In genomic region chr16:86768999-86769398, GRCh38 we compare ENCODE assay signal across 15 cellular contexts.
DNase-seq lines count a peak whose midpoint lies in the region; ATAC-seq and TF ChIP-seq lines count a peak whose summit lies in the region.
"Had no signal": no experiment of that assay in that cellular context is flagged by ENCODE, and none has a peak within 500 bp of the region (broad histone marks: within the 10 kb centered on the region; RNA-seq: fewer than 3 reads in every experiment).

No MANE protein-coding gene starts in this region.

- intact Hi-C loops in body of pancreas (cut with DNase I) (no loop called here), right lobe of liver (cut with DNase I) (no loop called here), left cardiac atrium (cut with DNase I) (no loop called here)

- DNase-seq in ACHN = peak; percentile 27
- peak; percentile 24 for DNase-seq in HK-2 (ENCODE audit: unreplicated experiment)
- peak in 3 of 4 donors; percentile 30 to 39 (median 34) for DNase-seq in body of pancreas
- DNase-seq in right lobe of liver = peak; percentile 79 to 83 (median 80)
- DNase-seq in left cardiac atrium = no peak
- DNase-seq in HUDEP-2 (lab: John Stamatoyannopoulos, UW; ENCODE audit: unreplicated experiment in 76 of 76) = no peak
- DNase-seq in right atrium auricular region (ENCODE audit: low spot score) = no peak
- no peak for DNase-seq in stimulated activated effector memory CD8-positive, alpha-beta T cell treated with anti-CD3 and anti-CD28 coated beads, Interleukin-12 subunit alpha, Interleukin-12 subunit beta, amount 100 ng/mL, for 72 hours (ENCODE audit: low spot score in 2 of 2)
- DNase-seq: activated CD8-positive, alpha-beta memory T cell treated with anti-CD3 and anti-CD28 coated beads, Interleukin-2, amount 10 ng/mL, durations not matched to agents 7 days and 5 days; NCI-H2171 treated with DMSO at 0.1 percent for 48 hours; stimulated activated CD8-positive, alpha-beta memory T cell treated with anti-CD3 and anti-CD28 coated beads, Interleukin-4, amount 100 ng/mL, for 48 hours; upper lobe of left lung had no signal

- no peak overlapping the region for H3K27ac Mint-ChIP-seq in stimulated activated effector memory CD8-positive, alpha-beta T cell treated with anti-CD3 and anti-CD28 coated beads, Interleukin-12 subunit alpha, Interleukin-12 subunit beta, amount 100 ng/mL, for 72 hours
- H3K27ac Mint-ChIP-seq: activated CD8-positive, alpha-beta memory T cell treated with anti-CD3 and anti-CD28 coated beads, Interleukin-2, amount 10 ng/mL, durations not matched to agents 7 days and 5 days; WTC11 had no signal

- no peaks in the 10 kb centered on the region for H3K9me3 Mint-ChIP-seq in stimulated activated effector memory CD8-positive, alpha-beta T cell treated with anti-CD3 and anti-CD28 coated beads, Interleukin-12 subunit alpha, Interleukin-12 subunit beta, amount 100 ng/mL, for 72 hours
- H3K9me3 Mint-ChIP-seq: activated naive CD4-positive, alpha-beta T cell treated with anti-CD3 and anti-CD28 coated beads, Interleukin-2, amount 50 U/mL, for 72 hours had no signal

- H3K4me3 ChIP-seq in body of pancreas (no peak overlapping the region), right lobe of liver (no peak overlapping the region), right atrium auricular region (no peak overlapping the region)
- H3K4me3 ChIP-seq: upper lobe of left lung had no signal

- H3K36me3 ChIP-seq in body of pancreas (replicated peaks in 1 of 2; ENCODE audit: insufficient read depth in 1 of 2, low read depth in 2 of 2) (no peaks in the 10 kb centered on the region), right lobe of liver (no peaks in the 10 kb centered on the region), right atrium auricular region (no peaks in the 10 kb centered on the region)
- H3K36me3 ChIP-seq: upper lobe of left lung had no signal

- no peak overlapping the region for H3K4me3 Mint-ChIP-seq in stimulated activated effector memory CD8-positive, alpha-beta T cell treated with anti-CD3 and anti-CD28 coated beads, Interleukin-12 subunit alpha, Interleukin-12 subunit beta, amount 100 ng/mL, for 72 hours
- H3K4me3 Mint-ChIP-seq: activated CD8-positive, alpha-beta memory T cell treated with anti-CD3 and anti-CD28 coated beads, Interleukin-2, amount 10 ng/mL, durations not matched to agents 7 days and 5 days; WTC11 had no signal

- H3K27ac ChIP-seq in body of pancreas = no peak overlapping the region
- H3K27ac ChIP-seq in right lobe of liver = no peak overlapping the region
- H3K27ac ChIP-seq in right atrium auricular region = no peak overlapping the region
- H3K27ac ChIP-seq: parathyroid adenoma, upper lobe of left lung had no signal

- TF ChIP-seq CTCF in body of pancreas (IDR thresholded peaks at IDR 0.05) (no peak), right lobe of liver (IDR thresholded peaks at IDR 0.05) (no peak), right atrium auricular region (IDR thresholded peaks at IDR 0.05) (no peak)

- H3K36me3 Mint-ChIP-seq in stimulated activated effector memory CD8-positive, alpha-beta T cell treated with anti-CD3 and anti-CD28 coated beads, Interleukin-12 subunit alpha, Interleukin-12 subunit beta, amount 100 ng/mL, for 72 hours = no peaks in the 10 kb centered on the region
- H3K36me3 Mint-ChIP-seq: activated CD8-positive, alpha-beta memory T cell treated with anti-CD3 and anti-CD28 coated beads, Interleukin-2, amount 10 ng/mL, durations not matched to agents 7 days and 5 days; activated naive CD4-positive, alpha-beta T cell treated with anti-CD3 and anti-CD28 coated beads, Interleukin-2, amount 50 U/mL, for 72 hours; WTC11 had no signal

- TF ChIP-seq POLR2A in body of pancreas (IDR thresholded peaks at IDR 0.05) (no peak), right lobe of liver (IDR thresholded peaks at IDR 0.05) (no peak)

- H3K27me3 ChIP-seq in body of pancreas = peaks cover 0 to 6% of the 10 kb centered on the region in 2 donors
- H3K27me3 ChIP-seq in right lobe of liver = no peaks in the 10 kb centered on the region
- H3K27me3 ChIP-seq in right atrium auricular region = no peaks in the 10 kb centered on the region
- H3K27me3 ChIP-seq: upper lobe of left lung had no signal

- H3K9me3 ChIP-seq in body of pancreas = no peaks in the 10 kb centered on the region
- H3K9me3 ChIP-seq in right lobe of liver = no peaks in the 10 kb centered on the region
- H3K9me3 ChIP-seq in right atrium auricular region = peaks cover 0 to 10% of the 10 kb centered on the region in 2 donors
- H3K9me3 ChIP-seq: upper lobe of left lung had no signal

- no peak for ATAC-seq in body of pancreas
- peak; percentile 72 to 93 (median 84) for ATAC-seq in right lobe of liver
- no peak for ATAC-seq in left cardiac atrium
- no peak for ATAC-seq in stimulated activated effector memory CD8-positive, alpha-beta T cell treated with anti-CD3 and anti-CD28 coated beads, Interleukin-12 subunit alpha, Interleukin-12 subunit beta, amount 100 ng/mL, for 72 hours
- ATAC-seq: activated CD8-positive, alpha-beta memory T cell treated with anti-CD3 and anti-CD28 coated beads, Interleukin-2, amount 10 ng/mL, durations not matched to agents 7 days and 5 days; activated naive CD4-positive, alpha-beta T cell treated with anti-CD3 and anti-CD28 coated beads, Interleukin-2, amount 50 U/mL, for 72 hours; WTC11 had no signal

- no peaks in the 10 kb centered on the region for H3K4me1 Mint-ChIP-seq in stimulated activated effector memory CD8-positive, alpha-beta T cell treated with anti-CD3 and anti-CD28 coated beads, Interleukin-12 subunit alpha, Interleukin-12 subunit beta, amount 100 ng/mL, for 72 hours
- H3K4me1 Mint-ChIP-seq: activated CD8-positive, alpha-beta memory T cell treated with anti-CD3 and anti-CD28 coated beads, Interleukin-2, amount 10 ng/mL, durations not matched to agents 7 days and 5 days had no signal

- WGBS in body of pancreas, 2 donors = 53 to 60% methylated on average over 6 to 7 of the region's 7 CpGs
- 26% methylated on average over 6 of the region's 7 CpGs for WGBS in right lobe of liver (ENCODE audit: insufficient coverage, low coverage, low lambda C conversion rate, missing lambda C conversion rate)

- H3K4me1 ChIP-seq in body of pancreas (no peaks in the 10 kb centered on the region), right lobe of liver (no peaks in the 10 kb centered on the region), right atrium auricular region (no peaks in the 10 kb centered on the region)
- H3K4me1 ChIP-seq: parathyroid adenoma, upper lobe of left lung had no signal

- in situ Hi-C loops in ACHN (cut with HindIII; ENCODE audit: low pct_ligation_motif_present, low pct_unique_long_range_greater_than_20kb, low sequenced_read_pairs) = no loop called here

Comparison
In these comparisons a context has a peak if more than half of its experiments do, and no peak if none do; other contexts are left out.
1. DNase-seq: peak in ACHN (single experiment), HK-2 (single experiment), body of pancreas (3 of 4) and right lobe of liver (3 of 3); none in left cardiac atrium (single experiment), HUDEP-2 (0 of 76), right atrium auricular region (single experiment) and stimulated activated effector memory CD8-positive, alpha-beta T cell treated with anti-CD3 and anti-CD28 coated beads, Interleukin-12 subunit alpha, Interleukin-12 subunit beta, amount 100 ng/mL, for 72 hours (0 of 2).
2. ATAC-seq: peak in right lobe of liver (4 of 4); none in body of pancreas (single experiment), left cardiac atrium (0 of 2) and stimulated activated effector memory CD8-positive, alpha-beta T cell treated with anti-CD3 and anti-CD28 coated beads, Interleukin-12 subunit alpha, Interleukin-12 subunit beta, amount 100 ng/mL, for 72 hours (single experiment).